In genomic region chr6:32186496-32186840, GRCh38 we compare ENCODE assay signal across 9 cellular contexts. TPM values are rescaled to one million over a fixed set of nuclear protein-coding genes. Genes with fewer than 3 reads are reported as not detected.
DNase-seq lines count a peak whose midpoint lies in the region; ATAC-seq, FAIRE-seq and TF ChIP-seq lines count a peak whose summit lies in the region.
"Had no signal": no experiment of that assay in that cellular context is flagged by ENCODE, and none has a peak within 500 bp of the region (broad histone marks: within the 10 kb centered on the region; RNA-seq: fewer than 3 reads in every experiment).

No MANE protein-coding gene starts in this region.

- SMC1A ChIA-PET in GM12878 (lab: Charles Lee; ENCODE audit: uncharacterized antibody, unreplicated experiment) = no interaction called here

- H3K4me3 ChIP-seq in heart left ventricle (no peak overlapping the region), GM12878 (no peak overlapping the region), upper lobe of right lung (no peak overlapping the region)

- H3K36me3 ChIP-seq in heart left ventricle (peaks cover 0 to 54% (median 36%) of the 10 kb centered on the region in 9 donors), GM12878 (ENCODE audit: control insufficient read depth in 2 of 2, insufficient read depth in 2 of 2, low read length in 1 of 2) (peaks cover 4 to 9% of the 10 kb centered on the region in 2 experiments; a peak in 3 of 4 replicates), upper lobe of right lung (peaks cover 28% of the 10 kb centered on the region)

- H3K27ac Mint-ChIP-seq in naive thymus-derived CD8-positive, alpha-beta T cell = peak overlapping the region; percentile 88 to 96 (median 90)

- FAIRE-seq in GM12878 (lab: Jason Lieb, UNC) = no peak

- peak overlapping the region in 11 of 12 donors; percentile 41 to 100 (median 84) for H3K27ac ChIP-seq in heart left ventricle
- peak overlapping the region; percentile 42 for H3K27ac ChIP-seq in GM12878 (ENCODE audit: control insufficient read depth, insufficient read depth)
- H3K27ac ChIP-seq in upper lobe of right lung = peak overlapping the region; percentile 60

- H3K9ac ChIP-seq in GM12878 (ENCODE audit: control insufficient read depth, insufficient read depth, low read length) = no peak overlapping the region

- CTCF ChIA-PET in GM12878 (lab: Yijun Ruan, JAX) = no interaction called here

- no peak for TF ChIP-seq RAD21 in GM12878 (IDR thresholded peaks at IDR 0.05; ENCODE audit: insufficient read depth, low read depth, low read length)

- BruUV-seq in GM12878 (replicated peaks; lab: Mats Ljungman, UMichigan) = no TSS peak

- H3K36me3 Mint-ChIP-seq in naive thymus-derived CD8-positive, alpha-beta T cell = peaks cover 6 to 69% (median 20%) of the 10 kb centered on the region in 3 donors

- H3K79me2 ChIP-seq in GM12878 (ENCODE audit: control insufficient read depth, insufficient read depth, low read length) = peaks cover 39% of the 10 kb centered on the region

- no peak for ATAC-seq in heart left ventricle
- ATAC-seq in left ventricle myocardium superior = no peak
- ATAC-seq in GM12878 = no peak
- no peak for ATAC-seq in naive thymus-derived CD8-positive, alpha-beta T cell
- ATAC-seq in upper lobe of right lung = no peak

- no peak for DNase-seq in heart left ventricle
- DNase-seq in left ventricle myocardium superior = no peak
- no peak for DNase-seq in GM12878 (ENCODE audit: low read depth, low spot score)
- DNase-seq in naive thymus-derived CD8-positive, alpha-beta T cell = no peak
- no peak for DNase-seq in upper lobe of right lung
- no peak for DNase-seq in iPS-NIHi7 (ENCODE audit: extremely low spot score)
- DNase-seq in NCI-H187 treated with DMSO at 0.1 percent for 48 hours (lab: John Stamatoyannopoulos, UW) = no peak
- no peak for DNase-seq in GOT3 (lab: John Stamatoyannopoulos, UW)
- DNase-seq: NCI-H2029 treated with DMSO at 0.1 percent for 48 hours had no signal

- no peaks in the 10 kb centered on the region for H3K9me3 Mint-ChIP-seq in naive thymus-derived CD8-positive, alpha-beta T cell

- POLR2A ChIA-PET in GM12878 (lab: Charles Lee) = interaction anchor here (7.0 kb wide), 1 partner anchor 8 kb away, joined by 123 read pairs; the partner anchor contains the start of genes AGPAT1 and RNF5
- POLR2A ChIA-PET in naive thymus-derived CD8-positive, alpha-beta T cell (lab: Charles Lee) = interaction anchor here (0.6 to 12.3 kb wide), 5 partner anchors 6 to 56 kb away, joined by 3 to 303 read pairs (median 6); partner anchors contain the start of genes AGER, AGPAT1, FKBPL and RNF5

- no peak overlapping the region for H2AFZ ChIP-seq in GM12878 (ENCODE audit: control insufficient read depth, low read depth, low read length)

- peak overlapping the region; percentile 43 to 100 (median 81) for H3K4me3 Mint-ChIP-seq in naive thymus-derived CD8-positive, alpha-beta T cell

- intact Hi-C loops in heart left ventricle (cut with DNase I) = no loop called here
- intact Hi-C loops in left ventricle myocardium superior (cut with micrococcal nuclease) = no loop called here
- intact Hi-C loops in GM12878 (cut with micrococcal nuclease; ENCODE audit: unreplicated experiment) = no loop called here
- intact Hi-C loops in upper lobe of right lung (cut with DNase I) = no loop called here

- no peaks in the 10 kb centered on the region for H3K9me3 ChIP-seq in heart left ventricle
- H3K9me3 ChIP-seq in GM12878 (replicated peaks; ENCODE audit: control insufficient read depth, insufficient read depth, low read length) = no peaks in the 10 kb centered on the region
- H3K9me3 ChIP-seq in upper lobe of right lung = no peaks in the 10 kb centered on the region

- H4K20me1 ChIP-seq in GM12878 (ENCODE audit: control insufficient read depth, insufficient read depth) = no peaks in the 10 kb centered on the region

- RAD21 ChIA-PET in GM12878 (lab: Charles Lee; ENCODE audit: unreplicated experiment) = no interaction called here

- H3K4me1 ChIP-seq in heart left ventricle = peaks cover 4 to 86% (median 61%) of the 10 kb centered on the region in 12 donors
- peaks cover 23% of the 10 kb centered on the region for H3K4me1 ChIP-seq in GM12878 (ENCODE audit: control insufficient read depth, insufficient read depth, low read length)
- H3K4me1 ChIP-seq in upper lobe of right lung = peaks cover 48% of the 10 kb centered on the region

- H3K4me2 ChIP-seq in GM12878 (ENCODE audit: control insufficient read depth, insufficient read depth) = peak overlapping the region; percentile 30; the same call in 1 of the 2 replicates

- H3K27me3 ChIP-seq in heart left ventricle = no peaks in the 10 kb centered on the region
- no peaks in the 10 kb centered on the region for H3K27me3 ChIP-seq in GM12878 (replicated peaks in 1 of 2; ENCODE audit: control insufficient read depth in 2 of 2, insufficient read depth in 2 of 2, low read length in 1 of 2)
- no peaks in the 10 kb centered on the region for H3K27me3 ChIP-seq in upper lobe of right lung

- H3K4me1 Mint-ChIP-seq in naive thymus-derived CD8-positive, alpha-beta T cell = peaks cover 34 to 64% (median 59%) of the 10 kb centered on the region in 4 donors

- TF ChIP-seq POLR2A in heart left ventricle (IDR thresholded peaks at IDR 0.05) = no peak
- TF ChIP-seq POLR2A in GM12878 (IDR thresholded peaks at IDR 0.05; ENCODE audit: low read depth, low read length) = no peak

- H3K27me3 Mint-ChIP-seq in naive thymus-derived CD8-positive, alpha-beta T cell = no peaks in the 10 kb centered on the region

- in situ Hi-C loops in GM12878 (cut with MboI) = no loop called here

- no peak for TF ChIP-seq EP300 in GM12878 (IDR thresholded peaks at IDR 0.05; ENCODE audit: borderline replicate concordance in 1 of 2, control insufficient read depth in 1 of 2, low read depth in 2 of 2, low read length in 2 of 2)

- TF ChIP-seq CTCF in heart left ventricle (IDR thresholded peaks at IDR 0.05) = no peak
- no peak for TF ChIP-seq CTCF in GM12878 (IDR thresholded peaks at IDR 0.05 in 2 of 3, conservative IDR thresholded peaks at IDR 0.05 in 1 of 3; ENCODE audit: control insufficient read depth in 2 of 3, extremely low read depth in 1 of 3, insufficient read depth in 1 of 3, low read depth in 3 of 3, low read length in 3 of 3)
- TF ChIP-seq CTCF in upper lobe of right lung (IDR thresholded peaks at IDR 0.05) = no peak

- 58 to 65% (median 59%) methylated on average over 6 of the region's 6 CpGs for WGBS in heart left ventricle, 4 donors
- whole genome bisulfite sequencing in GM12878 (ENCODE audit: insufficient coverage, insufficient replicate concordance, low lambda C conversion rate, missing lambda C conversion rate) = 63% methylated on average over 6 of the region's 6 CpGs

RNA-seq across cellular contexts. Expression of gene AGER, which starts 2.4 kb away (rescaled TPM):
- total RNA-seq in heart left ventricle (1 to 10 TPM in 6 of 9 donors, under 1 TPM in 2, not detected in 1; 0.69 to 5.7 (median 2.2) TPM), left ventricle myocardium superior (3.0 TPM), GM12878 (2014; rRNA removed) (2.9 and 3.7 TPM in 2 replicates), GM12878 (2014; rRNA removed; fragmentation: Illumina TruSeq; extraction: Trizol) (3.1 and 3.8 TPM in 2 replicates), GM12878 (2021) (15.4 and 15.7 TPM in 2 replicates), upper lobe of right lung (1,590 TPM)
- polyA plus RNA-seq in heart left ventricle (1 to 10 TPM; 1.4 to 1.6 TPM), GM12878 (2011; rRNA removed) (8.7 and 9.1 TPM in 2 replicates), GM12878 (2014; fragmentation: Illumina TruSeq; extraction: Trizol) (6.1 and 9.6 TPM in 2 replicates), GM12878 (2014; fragmentation: Nextera tagmentation; extraction: Ambion mirVana) (1 to 10 TPM; 1.1 to 3.9 TPM), GM12878 (2014; rRNA removed) (14.5 and 18.2 TPM in 2 replicates), GM12878 (2016; fragmentation: Nextera tagmentation; extraction: Ambion mirVana) (1 to 10 TPM; 2.2 to 3.0 TPM)
- 4.1 and 5.9 TPM in 2 replicates for total RNA-seq in GM12878 (2013; cell fraction: nucleolus; rRNA removed)
- 6.5 TPM for polyA plus RNA-seq in GM12878 (2011; ENCODE audit: low read depth)
- 6.3 and 8.2 TPM in 2 replicates for polyA plus RNA-seq in GM12878 (2011; cell fraction: cytosol; rRNA removed)
- polyA plus RNA-seq in GM12878 (2011; cell fraction: nucleus; rRNA removed) = 129 and 144 TPM in 2 replicates
- 14.9 and 23.7 TPM in 2 replicates for polyA plus RNA-seq in GM12878 (2012)
- polyA minus RNA-seq in GM12878 (2011; rRNA and poly(A)+ RNA removed) = 1.0 and 4.2 TPM in 2 replicates
- 1.9 TPM in 1 of 2 replicates, not detected in the other for polyA minus RNA-seq in GM12878 (2011; cell fraction: cytosol; rRNA and poly(A)+ RNA removed)
- 7.3 and 12.3 TPM in 2 replicates for polyA minus RNA-seq in GM12878 (2011; cell fraction: nucleus; rRNA and poly(A)+ RNA removed)
- 10 to 100 TPM; 56.0 to 60.3 TPM for total RNA-seq in naive thymus-derived CD8-positive, alpha-beta T cell
- 1 to 10 TPM in 1 of 3 donors, under 1 TPM in 2; 0.09 to 1.9 (median 0.25) TPM for polyA plus RNA-seq in naive thymus-derived CD8-positive, alpha-beta T cell

RNA-seq across cellular contexts. Expression of gene PBX2, which starts 3.5 kb away (rescaled TPM):
- 10 to 100 TPM; 25.3 to 60.4 (median 39.7) TPM for total RNA-seq in heart left ventricle
- polyA plus RNA-seq in heart left ventricle = 10 to 100 TPM; 35.7 to 42.1 TPM
- total RNA-seq in left ventricle myocardium superior = 46.5 TPM
- total RNA-seq in GM12878 (2013; cell fraction: nucleolus; rRNA removed) = 67.7 and 72.9 TPM in 2 replicates
- 19.3 and 20.8 TPM in 2 replicates for total RNA-seq in GM12878 (2014; rRNA removed)
- total RNA-seq in GM12878 (2014; rRNA removed; fragmentation: Illumina TruSeq; extraction: Trizol) = 20.3 and 21.8 TPM in 2 replicates
- total RNA-seq in GM12878 (2021) = 59.6 and 66.5 TPM in 2 replicates
- polyA plus RNA-seq in GM12878 (2011; ENCODE audit: low read depth) = 27.4 TPM
- polyA plus RNA-seq in GM12878 (2011; rRNA removed) = 35.7 and 48.8 TPM in 2 replicates
- polyA plus RNA-seq in GM12878 (2011; cell fraction: cytosol; rRNA removed) = 45.8 and 53.2 TPM in 2 replicates
- 222 and 225 TPM in 2 replicates for polyA plus RNA-seq in GM12878 (2011; cell fraction: nucleus; rRNA removed)
- 55.9 and 61.7 TPM in 2 replicates for polyA plus RNA-seq in GM12878 (2012)
- 50.7 and 50.9 TPM in 2 replicates for polyA plus RNA-seq in GM12878 (2014; fragmentation: Illumina TruSeq; extraction: Trizol)
- polyA plus RNA-seq in GM12878 (2014; fragmentation: Nextera tagmentation; extraction: Ambion mirVana) = 1 to 10 TPM in 1 of 2 experiments, under 1 TPM in 1; 0.84 to 1.2 TPM
- polyA plus RNA-seq in GM12878 (2014; rRNA removed) = 58.0 and 73.3 TPM in 2 replicates
- 1 to 10 TPM; 2.7 to 3.7 TPM for polyA plus RNA-seq in GM12878 (2016; fragmentation: Nextera tagmentation; extraction: Ambion mirVana)
- polyA minus RNA-seq in GM12878 (2011; rRNA and poly(A)+ RNA removed) = 34.2 and 47.6 TPM in 2 replicates
- 16.5 and 16.6 TPM in 2 replicates for polyA minus RNA-seq in GM12878 (2011; cell fraction: cytosol; rRNA and poly(A)+ RNA removed)
- polyA minus RNA-seq in GM12878 (2011; cell fraction: nucleus; rRNA and poly(A)+ RNA removed) = 38.8 and 73.5 TPM in 2 replicates
- 100 to 1,000 TPM; 173 to 174 TPM for total RNA-seq in naive thymus-derived CD8-positive, alpha-beta T cell
- polyA plus RNA-seq in naive thymus-derived CD8-positive, alpha-beta T cell = 1 to 10 TPM; 1.6 to 2.2 (median 2.0) TPM
- 100 TPM for total RNA-seq in upper lobe of right lung

RNA-seq across cellular contexts. Expression of gene GPSM3, which starts 6.0 kb away (rescaled TPM):
- total RNA-seq in heart left ventricle (10 to 100 TPM in 2 of 9 donors, 1 to 10 TPM in 7; 1.6 to 41.0 (median 3.8) TPM), left ventricle myocardium superior (5.9 TPM), GM12878 (2014; rRNA removed) (117 and 133 TPM in 2 replicates), GM12878 (2014; rRNA removed; fragmentation: Illumina TruSeq; extraction: Trizol) (63.7 and 71.6 TPM in 2 replicates), GM12878 (2021) (131 TPM in 2 replicates), upper lobe of right lung (51.9 TPM)
- polyA plus RNA-seq in heart left ventricle (1 to 10 TPM; 2.9 to 5.5 TPM), GM12878 (2011; rRNA removed) (65.3 and 131 TPM in 2 replicates), GM12878 (2014; fragmentation: Illumina TruSeq; extraction: Trizol) (60.2 and 104 TPM in 2 replicates), GM12878 (2014; fragmentation: Nextera tagmentation; extraction: Ambion mirVana) (10 to 100 TPM; 22.0 to 61.9 TPM), GM12878 (2014; rRNA removed) (112 and 144 TPM in 2 replicates), GM12878 (2016; fragmentation: Nextera tagmentation; extraction: Ambion mirVana) (100 to 1,000 TPM; 114 to 137 TPM)
- total RNA-seq in GM12878 (2013; cell fraction: nucleolus; rRNA removed) = 21.0 and 22.1 TPM in 2 replicates
- 120 TPM for polyA plus RNA-seq in GM12878 (2011; ENCODE audit: low read depth)
- polyA plus RNA-seq in GM12878 (2011; cell fraction: cytosol; rRNA removed) = 140 and 143 TPM in 2 replicates
- 108 and 123 TPM in 2 replicates for polyA plus RNA-seq in GM12878 (2011; cell fraction: nucleus; rRNA removed)
- 181 and 192 TPM in 2 replicates for polyA plus RNA-seq in GM12878 (2012)
- polyA minus RNA-seq in GM12878 (2011; rRNA and poly(A)+ RNA removed) = 41.2 and 68.6 TPM in 2 replicates
- polyA minus RNA-seq in GM12878 (2011; cell fraction: cytosol; rRNA and poly(A)+ RNA removed) = 38.2 and 43.9 TPM in 2 replicates
- 14.0 and 23.9 TPM in 2 replicates for polyA minus RNA-seq in GM12878 (2011; cell fraction: nucleus; rRNA and poly(A)+ RNA removed)
- total RNA-seq in naive thymus-derived CD8-positive, alpha-beta T cell = 100 to 1,000 TPM; 274 to 276 TPM
- polyA plus RNA-seq in naive thymus-derived CD8-positive, alpha-beta T cell = 100 to 1,000 TPM; 106 to 144 (median 138) TPM

RNA-seq across cellular contexts. Expression of gene RNF5, which starts 8.3 kb away (rescaled TPM):
- total RNA-seq in heart left ventricle = 100 to 1,000 TPM in 2 of 9 donors, 10 to 100 TPM in 7; 62.7 to 136 (median 84.5) TPM
- 100 to 1,000 TPM in 1 of 2 donors, 10 to 100 TPM in 1; 95.1 to 132 TPM for polyA plus RNA-seq in heart left ventricle
- total RNA-seq in left ventricle myocardium superior = 94.1 TPM
- 10.6 and 11.0 TPM in 2 replicates for total RNA-seq in GM12878 (2013; cell fraction: nucleolus; rRNA removed)
- total RNA-seq in GM12878 (2014; rRNA removed) = 51.6 and 61.4 TPM in 2 replicates
- total RNA-seq in GM12878 (2014; rRNA removed; fragmentation: Illumina TruSeq; extraction: Trizol) = 42.2 and 42.4 TPM in 2 replicates
- total RNA-seq in GM12878 (2021) = 51.6 and 52.1 TPM in 2 replicates
- 40.6 TPM for polyA plus RNA-seq in GM12878 (2011; ENCODE audit: low read depth)
- 75.2 and 75.6 TPM in 2 replicates for polyA plus RNA-seq in GM12878 (2011; rRNA removed)
- polyA plus RNA-seq in GM12878 (2011; cell fraction: cytosol; rRNA removed) = 79.5 and 101 TPM in 2 replicates
- polyA plus RNA-seq in GM12878 (2011; cell fraction: nucleus; rRNA removed) = 32.7 and 35.4 TPM in 2 replicates
- polyA plus RNA-seq in GM12878 (2012) = 79.1 and 158 TPM in 2 replicates
- 74.1 and 82.8 TPM in 2 replicates for polyA plus RNA-seq in GM12878 (2014; fragmentation: Illumina TruSeq; extraction: Trizol)
- 10 to 100 TPM; 31.4 to 42.0 TPM for polyA plus RNA-seq in GM12878 (2014; fragmentation: Nextera tagmentation; extraction: Ambion mirVana)
- 72.6 and 74.1 TPM in 2 replicates for polyA plus RNA-seq in GM12878 (2014; rRNA removed)
- polyA plus RNA-seq in GM12878 (2016; fragmentation: Nextera tagmentation; extraction: Ambion mirVana) = 100 to 1,000 TPM; 105 to 114 TPM
- polyA minus RNA-seq in GM12878 (2011; rRNA and poly(A)+ RNA removed) = 20.0 and 32.1 TPM in 2 replicates
- 12.3 and 12.8 TPM in 2 replicates for polyA minus RNA-seq in GM12878 (2011; cell fraction: cytosol; rRNA and poly(A)+ RNA removed)
- polyA minus RNA-seq in GM12878 (2011; cell fraction: nucleus; rRNA and poly(A)+ RNA removed) = 7.6 and 8.6 TPM in 2 replicates
- total RNA-seq in naive thymus-derived CD8-positive, alpha-beta T cell = 10 to 100 TPM; 38.6 to 40.0 TPM
- polyA plus RNA-seq in naive thymus-derived CD8-positive, alpha-beta T cell = 100 to 1,000 TPM; 102 to 117 (median 102) TPM
- 44.6 TPM for total RNA-seq in upper lobe of right lung

RNA-seq across cellular contexts. Expression of gene AGPAT1, which starts 10.6 kb away (rescaled TPM):
- total RNA-seq in heart left ventricle (10 to 100 TPM; 45.5 to 61.7 (median 51.0) TPM), left ventricle myocardium superior (49.7 TPM), GM12878 (2014; rRNA removed) (31.5 and 36.2 TPM in 2 replicates), GM12878 (2014; rRNA removed; fragmentation: Illumina TruSeq; extraction: Trizol) (14.0 and 15.7 TPM in 2 replicates), GM12878 (2021) (31.5 and 34.7 TPM in 2 replicates), upper lobe of right lung (53.0 TPM)
- polyA plus RNA-seq in heart left ventricle (10 to 100 TPM; 43.5 to 79.1 TPM), GM12878 (2011; rRNA removed) (10.5 and 26.8 TPM in 2 replicates), GM12878 (2014; fragmentation: Illumina TruSeq; extraction: Trizol) (33.3 and 39.5 TPM in 2 replicates), GM12878 (2014; fragmentation: Nextera tagmentation; extraction: Ambion mirVana) (10 to 100 TPM; 13.9 to 15.3 TPM), GM12878 (2014; rRNA removed) (29.2 and 32.0 TPM in 2 replicates), GM12878 (2016; fragmentation: Nextera tagmentation; extraction: Ambion mirVana) (10 to 100 TPM; 18.1 to 22.5 TPM)
- total RNA-seq in GM12878 (2013; cell fraction: nucleolus; rRNA removed) = 7.0 and 10.2 TPM in 2 replicates
- 16.7 TPM for polyA plus RNA-seq in GM12878 (2011; ENCODE audit: low read depth)
- 51.9 and 54.0 TPM in 2 replicates for polyA plus RNA-seq in GM12878 (2011; cell fraction: cytosol; rRNA removed)
- polyA plus RNA-seq in GM12878 (2011; cell fraction: nucleus; rRNA removed) = 27.4 and 30.3 TPM in 2 replicates
- 29.8 and 32.6 TPM in 2 replicates for polyA plus RNA-seq in GM12878 (2012)
- polyA minus RNA-seq in GM12878 (2011; rRNA and poly(A)+ RNA removed) = 34.8 and 50.3 TPM in 2 replicates
- 17.4 and 18.2 TPM in 2 replicates for polyA minus RNA-seq in GM12878 (2011; cell fraction: cytosol; rRNA and poly(A)+ RNA removed)
- 6.6 and 11.3 TPM in 2 replicates for polyA minus RNA-seq in GM12878 (2011; cell fraction: nucleus; rRNA and poly(A)+ RNA removed)
- 10 to 100 TPM; 27.5 to 28.6 TPM for total RNA-seq in naive thymus-derived CD8-positive, alpha-beta T cell
- polyA plus RNA-seq in naive thymus-derived CD8-positive, alpha-beta T cell = 10 to 100 TPM; 16.3 to 19.5 (median 19.1) TPM

Comparison
In these comparisons a context has a peak if more than half of its experiments do, and no peak if none do; other contexts are left out.
1. RNA of gene AGER, which starts 2.4 kb away (total RNA-seq): 1,590 TPM in upper lobe of right lung (single experiment); 56.0 to 60.3 TPM in naive thymus-derived CD8-positive, alpha-beta T cell, 2.9 to 15.7 TPM in GM12878, 3.0 TPM in left ventricle myocardium superior (single experiment) and 0.69 to 5.7 TPM in heart left ventricle; every median in the first group is over 10 times any median in the second.
2. Peak in every context shown above with its lines, with median percentiles within 50 percentile points of each other: H3K27ac ChIP-seq.